ENCODE assay signal across 16 cellular contexts in the genomic region with DNA sequence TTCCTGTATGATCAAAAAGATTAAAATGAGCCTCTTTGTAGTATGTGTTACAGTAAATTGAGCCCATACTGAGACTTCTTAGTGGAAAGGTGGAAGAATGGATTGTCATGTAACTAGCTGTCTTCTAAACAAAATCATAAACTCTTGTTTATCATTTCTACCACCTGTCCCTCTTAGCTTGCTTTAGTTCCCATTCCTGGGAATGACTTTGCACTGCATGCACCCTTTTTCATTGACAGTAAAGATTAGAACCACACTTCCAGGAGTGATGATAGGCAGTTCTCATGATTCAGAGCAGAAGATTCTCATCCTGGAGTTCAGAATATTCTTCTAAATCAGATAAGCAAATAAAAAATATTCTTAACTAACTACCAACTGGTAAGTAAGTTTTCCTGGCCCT.
A peak's percentile ranks its signal among the peaks of the same experiment; 100 is the strongest.
DNase-seq lines count a peak whose midpoint lies in the region; ATAC-seq lines count a peak whose summit lies in the region.
"Had no signal": no experiment of that assay in that cellular context is flagged by ENCODE, and none has a peak within 500 bp of the region (broad histone marks: within the 10 kb centered on the region; RNA-seq: fewer than 3 reads in every experiment).

No MANE protein-coding gene starts in this region.

- no peak for ATAC-seq in activated naive CD8-positive, alpha-beta T cell treated with anti-CD3 and anti-CD28 coated beads, Interleukin-2, amount 50 U/mL, for 24 hours
- ATAC-seq in central memory CD8-positive, alpha-beta T cell (replicated peaks; ENCODE audit: extremely low read depth, poor library complexity, severe bottlenecking) = no peak
- no peak for ATAC-seq in stimulated activated memory B cell treated with anti-CD40 and anti-IgM and Interleukin-4, amounts not matched to agents 10 μg/mL and 1 μg/mL and 100 μg/mL, for 72 hours
- no peak for ATAC-seq in HG02840 (IDR thresholded peaks at IDR 0.05; ENCODE audit: low FRiP score, unreplicated experiment)
- ATAC-seq: PC-3 had no signal

- no peak overlapping the region for H3K4me3 Mint-ChIP-seq in activated naive CD8-positive, alpha-beta T cell
- no peak overlapping the region for H3K4me3 Mint-ChIP-seq in activated naive CD8-positive, alpha-beta T cell treated with anti-CD3 and anti-CD28 coated beads, Interleukin-2, amount 50 U/mL, for 24 hours
- H3K4me3 Mint-ChIP-seq in central memory CD8-positive, alpha-beta T cell = no peak overlapping the region
- H3K4me3 Mint-ChIP-seq in stimulated activated memory B cell treated with anti-CD40 and anti-IgM and Interleukin-4, amounts not matched to agents 10 μg/mL and 1 μg/mL and 100 μg/mL, for 72 hours = no peak overlapping the region
- H3K4me3 Mint-ChIP-seq: CD14-positive monocyte had no signal

- H3K27me3 Mint-ChIP-seq in activated naive CD8-positive, alpha-beta T cell = no peaks in the 10 kb centered on the region
- H3K27me3 Mint-ChIP-seq in activated naive CD8-positive, alpha-beta T cell treated with anti-CD3 and anti-CD28 coated beads, Interleukin-2, amount 50 U/mL, for 24 hours = no peaks in the 10 kb centered on the region
- no peaks in the 10 kb centered on the region for H3K27me3 Mint-ChIP-seq in central memory CD8-positive, alpha-beta T cell
- no peaks in the 10 kb centered on the region for H3K27me3 Mint-ChIP-seq in stimulated activated memory B cell treated with anti-CD40 and anti-IgM and Interleukin-4, amounts not matched to agents 10 μg/mL and 1 μg/mL and 100 μg/mL, for 72 hours

- peak overlapping the region; percentile 48 for H3K27ac Mint-ChIP-seq in activated naive CD8-positive, alpha-beta T cell
- H3K27ac Mint-ChIP-seq in activated naive CD8-positive, alpha-beta T cell treated with anti-CD3 and anti-CD28 coated beads, Interleukin-2, amount 50 U/mL, for 24 hours = no peak overlapping the region
- peak overlapping the region; percentile 36 for H3K27ac Mint-ChIP-seq in central memory CD8-positive, alpha-beta T cell (ENCODE audit: low read depth)
- peak overlapping the region; percentile 41 for H3K27ac Mint-ChIP-seq in stimulated activated memory B cell treated with anti-CD40 and anti-IgM and Interleukin-4, amounts not matched to agents 10 μg/mL and 1 μg/mL and 100 μg/mL, for 72 hours

- H3K36me3 Mint-ChIP-seq in activated naive CD8-positive, alpha-beta T cell = peaks cover 17% of the 10 kb centered on the region
- peaks cover 34% of the 10 kb centered on the region for H3K36me3 Mint-ChIP-seq in activated naive CD8-positive, alpha-beta T cell treated with anti-CD3 and anti-CD28 coated beads, Interleukin-2, amount 50 U/mL, for 24 hours (ENCODE audit: low read depth)
- peaks cover 33% of the 10 kb centered on the region for H3K36me3 Mint-ChIP-seq in central memory CD8-positive, alpha-beta T cell (ENCODE audit: insufficient read depth)
- peaks cover 31% of the 10 kb centered on the region for H3K36me3 Mint-ChIP-seq in stimulated activated memory B cell treated with anti-CD40 and anti-IgM and Interleukin-4, amounts not matched to agents 10 μg/mL and 1 μg/mL and 100 μg/mL, for 72 hours

- DNase-seq in activated naive CD8-positive, alpha-beta T cell treated with anti-CD3 and anti-CD28 coated beads, Interleukin-2, amount 50 U/mL, for 24 hours = no peak
- peak; percentile 29 for DNase-seq in OCI-M1 (lab: John Stamatoyannopoulos, UW)
- DNase-seq in central memory CD8-positive, alpha-beta T cell (ENCODE audit: low spot score in 2 of 2) = no peak
- no peak for DNase-seq in DMS79 (lab: John Stamatoyannopoulos, UW)
- no peak for DNase-seq in iPS-NIHi11 (ENCODE audit: low spot score)
- DNase-seq: DMS53, KBM-7, NCI-H1436 treated with DMSO at 0.1 percent for 48 hours, NCI-H2029 treated with DMSO at 0.1 percent for 48 hours, NCI-H2171 treated with DMSO at 0.1 percent for 48 hours, NCI-H748 treated with DMSO at 0.1 percent for 48 hours, PC-3 had no signal

- peaks cover 30% of the 10 kb centered on the region for H3K4me1 Mint-ChIP-seq in activated naive CD8-positive, alpha-beta T cell (ENCODE audit: low read depth)
- peaks cover 15% of the 10 kb centered on the region for H3K4me1 Mint-ChIP-seq in activated naive CD8-positive, alpha-beta T cell treated with anti-CD3 and anti-CD28 coated beads, Interleukin-2, amount 50 U/mL, for 24 hours
- peaks cover 20% of the 10 kb centered on the region for H3K4me1 Mint-ChIP-seq in central memory CD8-positive, alpha-beta T cell
- H3K4me1 Mint-ChIP-seq in stimulated activated memory B cell treated with anti-CD40 and anti-IgM and Interleukin-4, amounts not matched to agents 10 μg/mL and 1 μg/mL and 100 μg/mL, for 72 hours = peaks cover 30% of the 10 kb centered on the region
- H3K4me1 Mint-ChIP-seq: CD14-positive monocyte had no signal

- H3K9me3 Mint-ChIP-seq in activated naive CD8-positive, alpha-beta T cell (ENCODE audit: low read depth) = no peaks in the 10 kb centered on the region
- H3K9me3 Mint-ChIP-seq in activated naive CD8-positive, alpha-beta T cell treated with anti-CD3 and anti-CD28 coated beads, Interleukin-2, amount 50 U/mL, for 24 hours = no peaks in the 10 kb centered on the region
- no peaks in the 10 kb centered on the region for H3K9me3 Mint-ChIP-seq in central memory CD8-positive, alpha-beta T cell
- H3K9me3 Mint-ChIP-seq in stimulated activated memory B cell treated with anti-CD40 and anti-IgM and Interleukin-4, amounts not matched to agents 10 μg/mL and 1 μg/mL and 100 μg/mL, for 72 hours = no peaks in the 10 kb centered on the region
